Comparison of ENCODE assay signal across 15 cellular contexts in genomic region chr9:135334953-135335460, GRCh38.
DNase-seq lines count a peak whose midpoint lies in the region; ATAC-seq and TF ChIP-seq lines count a peak whose summit lies in the region.
"Had no signal": no experiment of that assay in that cellular context is flagged by ENCODE, and none has a peak within 500 bp of the region (broad histone marks: within the 10 kb centered on the region; RNA-seq: fewer than 3 reads in every experiment).

No MANE protein-coding gene starts in this region.

- intact Hi-C loops in upper lobe of right lung (cut with DNase I) (no loop called here), aorta (cut with DNase I) (no loop called here)

- DNase-seq in activated T-cell treated with anti-CD3 and anti-CD28 coated beads, Interleukin-2, amount 50 U/mL, for 1 hour, result peak; percentile 8
- no peak for DNase-seq in activated T-cell treated with anti-CD3 and anti-CD28 coated beads for 4 hours
- DNase-seq in RWPE2 (ENCODE audit: low spot score), result peak; percentile 44
- DNase-seq in left lobe of liver (ENCODE audit: low spot score), result peak; percentile 32
- DNase-seq in upper lobe of right lung, result peak; percentile 29
- no peak for DNase-seq in aorta
- DNase-seq in pons (ENCODE audit: low spot score), result no peak
- DNase-seq: ACHN; AML-193; COR-L47; NCI-H1105 treated with DMSO at 0.1 percent for 48 hours; NCI-H187 treated with DMSO at 0.1 percent for 48 hours; NCI-H69; NK-92 treated with Interleukin-12 subunit alpha and Interleukin-12 subunit beta, amount 100 ng/mL, for 24 hours; SIG-M5 had no signal

- H3K27me3 ChIP-seq in RWPE2 (ENCODE audit: insufficient read depth, poor library complexity, severe bottlenecking) (peaks cover 9% of the 10 kb centered on the region), upper lobe of right lung (no peaks in the 10 kb centered on the region), aorta (ENCODE audit: control insufficient read depth in 1 of 2, insufficient read depth in 2 of 2, low read length in 1 of 2) (no peaks in the 10 kb centered on the region)

- H3K4me1 ChIP-seq in RWPE2 (ENCODE audit: insufficient read depth, poor library complexity, severe bottlenecking) (no peaks in the 10 kb centered on the region), upper lobe of right lung (no peaks in the 10 kb centered on the region), aorta (ENCODE audit: control insufficient read depth in 1 of 2, insufficient read depth in 2 of 2, low read length in 2 of 2) (no peaks in the 10 kb centered on the region)

- H3K4me3 ChIP-seq in RWPE2 (ENCODE audit: severe bottlenecking) (no peak overlapping the region), upper lobe of right lung (no peak overlapping the region), aorta (ENCODE audit: low read length in 2 of 2) (no peak overlapping the region)

- H3K9me3 ChIP-seq in RWPE2 (ENCODE audit: severe bottlenecking), result no peaks in the 10 kb centered on the region
- H3K9me3 ChIP-seq in upper lobe of right lung, result no peaks in the 10 kb centered on the region
- H3K9me3 ChIP-seq in aorta (ENCODE audit: control insufficient read depth, low read length), result no peaks in the 10 kb centered on the region

- H3K27ac ChIP-seq in RWPE2 (ENCODE audit: poor library complexity, severe bottlenecking) (no peak overlapping the region), upper lobe of right lung (no peak overlapping the region), aorta (ENCODE audit: low read depth in 1 of 2, low read length in 2 of 2) (no peak overlapping the region)

- 87 to 89% methylated on average over 9 of the region's 9 CpGs for WGBS in aorta, 2 donors

- H3K36me3 ChIP-seq in RWPE2 (ENCODE audit: low read depth) (no peaks in the 10 kb centered on the region), upper lobe of right lung (no peaks in the 10 kb centered on the region), aorta (ENCODE audit: control insufficient read depth in 1 of 2, insufficient read depth in 2 of 2, low read length in 1 of 2) (no peaks in the 10 kb centered on the region)

- ATAC-seq in RWPE2 (ENCODE audit: low read depth), result no peak
- ATAC-seq in left lobe of liver, result no peak
- no peak for ATAC-seq in upper lobe of right lung
- ATAC-seq in aorta (ENCODE audit: low FRiP score), result no peak

- TF ChIP-seq CTCF in RWPE2 (IDR thresholded peaks at IDR 0.05; ENCODE audit: poor library complexity, severe bottlenecking) (no peak), upper lobe of right lung (IDR thresholded peaks at IDR 0.05) (no peak)

Comparison
In these comparisons a context has a peak if more than half of its experiments do, and no peak if none do; other contexts are left out.
1. DNase-seq: peak in activated T-cell treated with anti-CD3 and anti-CD28 coated beads, Interleukin-2, amount 50 U/mL, for 1 hour (single experiment), RWPE2 (single experiment), left lobe of liver (single experiment) and upper lobe of right lung (single experiment); none in activated T-cell treated with anti-CD3 and anti-CD28 coated beads for 4 hours (single experiment), aorta (0 of 2) and pons (single experiment).